Comparison of ENCODE assay signal across 12 cellular contexts in the genomic region with DNA sequence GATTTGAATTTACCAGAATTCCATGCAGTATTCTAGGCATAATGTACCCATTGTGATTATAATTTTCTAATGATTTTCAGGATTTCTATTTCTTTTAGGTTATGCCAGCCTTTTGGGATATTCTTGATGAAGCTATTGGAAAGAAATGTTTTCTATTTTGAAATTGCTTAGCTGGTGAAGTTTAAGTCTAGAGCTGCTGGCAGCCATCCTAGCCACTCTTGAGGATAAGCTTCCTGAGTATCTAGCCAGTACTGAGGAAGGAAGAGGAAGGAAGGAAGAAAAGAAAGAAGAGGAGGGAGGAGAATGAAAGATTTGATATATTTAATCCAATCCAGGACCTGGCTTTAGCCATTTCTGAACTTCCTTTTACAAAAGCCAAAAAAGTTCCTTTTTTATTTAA.
DNase-seq lines count a peak whose midpoint lies in the region; TF ChIP-seq lines count a peak whose summit lies in the region.
"Had no signal": no experiment of that assay in that cellular context is flagged by ENCODE, and none has a peak within 500 bp of the region (broad histone marks: within the 10 kb centered on the region; RNA-seq: fewer than 3 reads in every experiment).

No MANE protein-coding gene starts in this region.

- no peaks in the 10 kb centered on the region for H3K4me1 ChIP-seq in testis
- H3K4me1 ChIP-seq: BE2C had no signal

- no peak for TF ChIP-seq POLR2A in testis (IDR thresholded peaks at IDR 0.05)

- DNase-seq in GM03348 (ENCODE audit: low spot score), result peak; percentile 19
- DNase-seq in OCI-M1 (lab: John Stamatoyannopoulos, UW), result peak; percentile 8
- DNase-seq in fibroblast of peridontal ligament (ENCODE audit: extremely low read depth), result peak; percentile 52
- DNase-seq in testis, result peak; percentile 41
- DNase-seq in retina, result no peak
- no peak for DNase-seq in cortex of kidney (lab: John Stamatoyannopoulos, UW)
- DNase-seq in EL, result no peak
- DNase-seq: BE2C; CD4-positive, alpha-beta memory T cell; DMS79 had no signal

- intact Hi-C loops in testis (cut with DNase I; ENCODE audit: low total_unique reads), result no loop called here

- H3K27ac ChIP-seq in testis, result no peak overlapping the region
- H3K27ac ChIP-seq: C4-2B, HL-60 had no signal

- no peaks in the 10 kb centered on the region for H3K9me3 ChIP-seq in testis
- H3K9me3 ChIP-seq: BE2C had no signal

- no peaks in the 10 kb centered on the region for H3K27me3 ChIP-seq in testis
- H3K27me3 ChIP-seq: BE2C had no signal

- no peak overlapping the region for H3K4me3 ChIP-seq in testis

- no peak for TF ChIP-seq CTCF in testis (IDR thresholded peaks at IDR 0.05)

- H3K36me3 ChIP-seq in testis (ENCODE audit: low read depth, missing control alignments), result no peaks in the 10 kb centered on the region
- H3K36me3 ChIP-seq: BE2C had no signal

Comparison
In these comparisons a context has a peak if more than half of its experiments do, and no peak if none do; other contexts are left out.
1. DNase-seq: peak in GM03348 (single experiment), OCI-M1 (single experiment), fibroblast of peridontal ligament (single experiment) and testis (single experiment); none in retina (single experiment), cortex of kidney (single experiment) and EL (single experiment).